ENCODE assay signal across 1 cellular context in genomic region chr2:199940373-199940772, GRCh38.
TF ChIP-seq lines count a peak whose summit lies in the region.

No MANE protein-coding gene starts in this region.

TF ChIP-seq in HCT116, 20 proteins besides CTCF, POLR2A, EP300 and RAD21 (continued from another document):
- TF ChIP-seq, protein P1, sequence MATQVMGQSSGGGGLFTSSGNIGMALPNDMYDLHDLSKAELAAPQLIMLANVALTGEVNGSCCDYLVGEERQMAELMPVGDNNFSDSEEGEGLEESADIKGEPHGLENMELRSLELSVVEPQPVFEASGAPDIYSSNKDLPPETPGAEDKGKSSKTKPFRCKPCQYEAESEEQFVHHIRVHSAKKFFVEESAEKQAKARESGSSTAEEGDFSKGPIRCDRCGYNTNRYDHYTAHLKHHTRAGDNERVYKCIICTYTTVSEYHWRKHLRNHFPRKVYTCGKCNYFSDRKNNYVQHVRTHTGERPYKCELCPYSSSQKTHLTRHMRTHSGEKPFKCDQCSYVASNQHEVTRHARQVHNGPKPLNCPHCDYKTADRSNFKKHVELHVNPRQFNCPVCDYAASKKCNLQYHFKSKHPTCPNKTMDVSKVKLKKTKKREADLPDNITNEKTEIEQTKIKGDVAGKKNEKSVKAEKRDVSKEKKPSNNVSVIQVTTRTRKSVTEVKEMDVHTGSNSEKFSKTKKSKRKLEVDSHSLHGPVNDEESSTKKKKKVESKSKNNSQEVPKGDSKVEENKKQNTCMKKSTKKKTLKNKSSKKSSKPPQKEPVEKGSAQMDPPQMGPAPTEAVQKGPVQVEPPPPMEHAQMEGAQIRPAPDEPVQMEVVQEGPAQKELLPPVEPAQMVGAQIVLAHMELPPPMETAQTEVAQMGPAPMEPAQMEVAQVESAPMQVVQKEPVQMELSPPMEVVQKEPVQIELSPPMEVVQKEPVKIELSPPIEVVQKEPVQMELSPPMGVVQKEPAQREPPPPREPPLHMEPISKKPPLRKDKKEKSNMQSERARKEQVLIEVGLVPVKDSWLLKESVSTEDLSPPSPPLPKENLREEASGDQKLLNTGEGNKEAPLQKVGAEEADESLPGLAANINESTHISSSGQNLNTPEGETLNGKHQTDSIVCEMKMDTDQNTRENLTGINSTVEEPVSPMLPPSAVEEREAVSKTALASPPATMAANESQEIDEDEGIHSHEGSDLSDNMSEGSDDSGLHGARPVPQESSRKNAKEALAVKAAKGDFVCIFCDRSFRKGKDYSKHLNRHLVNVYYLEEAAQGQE (IDR thresholded peaks at IDR 0.05; ENCODE audit: low read depth) = no peak
- TF ChIP-seq SRF (IDR thresholded peaks at IDR 0.05; ENCODE audit: low read depth) (no peak), TCF7L2 (IDR thresholded peaks at IDR 0.05; ENCODE audit: borderline replicate concordance, extremely low read depth, insufficient read depth, insufficient read length) (no peak), ZNF274 (IDR thresholded peaks at IDR 0.05; ENCODE audit: low read depth, low read length) (no peak), POLR2AphosphoS5 (IDR thresholded peaks at IDR 0.05; ENCODE audit: low read depth, low read length) (no peak)
- TF ChIP-seq, protein P2, sequence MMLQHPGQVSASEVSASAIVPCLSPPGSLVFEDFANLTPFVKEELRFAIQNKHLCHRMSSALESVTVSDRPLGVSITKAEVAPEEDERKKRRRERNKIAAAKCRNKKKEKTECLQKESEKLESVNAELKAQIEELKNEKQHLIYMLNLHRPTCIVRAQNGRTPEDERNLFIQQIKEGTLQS (IDR thresholded peaks at IDR 0.05) = no peak
TF ChIP-seq in HCT116: peak in this region for 0.
